ENCODE assay signal across 21 cellular contexts in the genomic region with DNA sequence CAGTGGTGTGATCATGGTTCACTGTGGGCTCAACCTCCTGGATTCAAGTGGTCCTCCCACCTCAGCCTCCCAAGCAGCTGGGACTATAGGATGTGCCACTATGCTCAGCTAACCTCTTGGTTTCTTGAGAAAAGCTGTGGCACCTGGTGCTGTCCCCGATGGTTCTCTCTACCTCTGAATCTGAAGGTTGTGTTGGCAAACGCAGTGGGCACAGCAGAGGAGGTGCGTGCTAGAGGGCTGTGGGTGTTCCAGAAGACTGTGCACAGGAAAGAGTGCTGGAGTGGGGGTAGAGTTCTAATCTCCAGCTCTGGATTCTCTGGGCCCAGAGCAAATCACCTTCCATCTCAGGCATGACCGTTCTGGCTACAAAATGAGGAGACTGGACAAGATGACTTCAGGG.
"Had no signal": no experiment of that assay in that cellular context is flagged by ENCODE, and none has a peak within 500 bp of the region (broad histone marks: within the 10 kb centered on the region; RNA-seq: fewer than 3 reads in every experiment).

No MANE protein-coding gene starts in this region.

- H3K27ac ChIP-seq: esophagus squamous epithelium, gastroesophageal sphincter, neutrophil, suprapubic skin, tibial artery, upper lobe of right lung, vagina had no signal

- H3K4me3 ChIP-seq: esophagus squamous epithelium, gastroesophageal sphincter, lung, smooth muscle cell, suprapubic skin, tibial artery, upper lobe of right lung, vagina had no signal

- H3K4me1 ChIP-seq: suprapubic skin, upper lobe of right lung, vagina had no signal

- DNase-seq: effector memory CD8-positive, alpha-beta T cell; esophagus squamous epithelium; foreskin fibroblast; glutamatergic neuron; immature natural killer cell; kidney; left colon; left ventricle myocardium superior; mesenchymal stem cell; naive B cell; posterior cingulate gyrus; stimulated activated CD4-positive, alpha-beta T cell treated with anti-CD3 and anti-CD28 coated beads, Interleukin-2, amount 100 ng/mL, for 48 hours; stimulated activated naive CD8-positive, alpha-beta T cell treated with anti-CD3 and anti-CD28 coated beads, Interleukin-15, Interleukin-2, amounts not matched to agents 100 U/mL and 50 U/mL, for 24 hours; tibial artery; upper lobe of right lung had no signal

- H3K27me3 ChIP-seq: esophagus squamous epithelium, gastroesophageal sphincter, neutrophil, suprapubic skin, tibial artery, upper lobe of right lung, vagina had no signal

- H3K4me2 ChIP-seq: smooth muscle cell had no signal

- H3K36me3 ChIP-seq: esophagus squamous epithelium, gastroesophageal sphincter, neutrophil, suprapubic skin, tibial artery, upper lobe of right lung, vagina had no signal

- H3K9me3 ChIP-seq: esophagus squamous epithelium, gastroesophageal sphincter, neutrophil, suprapubic skin, tibial artery, upper lobe of right lung, vagina had no signal
